ENCODE assay signal across 15 cellular contexts in the genomic region with DNA sequence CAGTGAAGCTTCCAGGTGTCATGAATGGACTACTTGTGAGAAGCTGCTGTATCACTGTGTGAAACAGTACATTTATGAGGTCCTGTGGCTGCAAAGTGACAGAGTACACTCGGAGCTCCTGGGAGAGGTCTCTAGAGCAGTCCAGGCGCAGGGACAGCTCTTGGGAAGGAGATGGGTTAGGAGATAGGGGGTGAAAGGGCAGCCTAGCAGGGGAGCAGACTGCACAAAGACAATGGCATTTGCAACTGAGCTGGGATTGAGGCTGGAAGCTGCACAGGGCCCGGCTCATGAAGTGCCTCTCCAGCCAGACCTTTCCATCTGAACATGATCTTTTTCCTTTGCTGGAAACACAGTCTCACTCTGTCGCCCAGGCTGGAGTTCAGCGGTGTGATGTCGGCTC.
A peak's percentile ranks its signal among the peaks of the same experiment; 100 is the strongest.
DNase-seq lines count a peak whose midpoint lies in the region; ATAC-seq and TF ChIP-seq lines count a peak whose summit lies in the region.
"Had no signal": no experiment of that assay in that cellular context is flagged by ENCODE, and none has a peak within 500 bp of the region (broad histone marks: within the 10 kb centered on the region; RNA-seq: fewer than 3 reads in every experiment).

No MANE protein-coding gene starts in this region.

- H3K27ac Mint-ChIP-seq in T-helper 17 cell (no peak overlapping the region), neural crest cell (ENCODE audit: unreplicated experiment) (peak overlapping the region; percentile 84), type B pancreatic cell (peak overlapping the region; percentile 47), MCF 10A (ENCODE audit: low read depth, unreplicated experiment) (no peak overlapping the region)
- H3K27ac Mint-ChIP-seq: B cell, CD14-positive monocyte had no signal

- ATAC-seq in T-helper 17 cell, result no peak
- ATAC-seq: HCT116 had no signal

- BruUV-seq in MCF 10A (replicated peaks; lab: Mats Ljungman, UMichigan), result no TSS peak

- intact Hi-C loops in MCF 10A (cut with micrococcal nuclease), result no loop called here

- H3K4me1 Mint-ChIP-seq in T-helper 17 cell, result peaks cover 2% of the 10 kb centered on the region
- H3K4me1 Mint-ChIP-seq in neural crest cell, result peaks cover 55% of the 10 kb centered on the region
- peaks cover 16% of the 10 kb centered on the region for H3K4me1 Mint-ChIP-seq in type B pancreatic cell (ENCODE audit: unreplicated experiment)
- H3K4me1 Mint-ChIP-seq in MCF 10A (ENCODE audit: insufficient read depth, unreplicated experiment), result peaks cover 4% of the 10 kb centered on the region
- H3K4me1 Mint-ChIP-seq: CD14-positive monocyte; CD8-positive, alpha-beta memory T cell had no signal

- TF ChIP-seq CTCF in neural crest cell (conservative IDR thresholded peaks at IDR 0.05) (no peak), type B pancreatic cell (conservative IDR thresholded peaks at IDR 0.05) (no peak), MCF 10A (IDR thresholded peaks at IDR 0.05; ENCODE audit: unreplicated experiment) (no peak)

- DNase-seq in ELF-1 (ENCODE audit: low read depth, low spot score) (peak; percentile 57), T-helper 17 cell (no peak), neural crest cell (ENCODE audit: low read depth, low spot score) (no peak), type B pancreatic cell (ENCODE audit: extremely low spot score, unreplicated experiment) (no peak), CD1c-positive myeloid dendritic cell (ENCODE audit: extremely low spot score) (no peak), MCF 10A (ENCODE audit: unreplicated experiment) (no peak)
- DNase-seq in stimulated activated CD4-positive, alpha-beta T cell treated with anti-CD3 and anti-CD28 coated beads, Interleukin-4, amount 100 ng/mL, for 24 hours, result no peak
- DNase-seq: Caco-2; CD8-positive, alpha-beta memory T cell; DND-41; GF-D8; IMR-90 had no signal

- POLR2A ChIA-PET in MCF 10A (lab: Yijun Ruan, JAX), result no interaction called here

- CTCF ChIA-PET in MCF 10A (lab: Yijun Ruan, JAX), result no interaction called here

- H3K27me3 Mint-ChIP-seq in T-helper 17 cell, result peaks cover 25% of the 10 kb centered on the region
- H3K27me3 Mint-ChIP-seq in neural crest cell (ENCODE audit: low read depth), result no peaks in the 10 kb centered on the region
- peaks cover 7% of the 10 kb centered on the region for H3K27me3 Mint-ChIP-seq in type B pancreatic cell
- H3K27me3 Mint-ChIP-seq in MCF 10A (ENCODE audit: insufficient read depth, unreplicated experiment), result no peaks in the 10 kb centered on the region

- no peaks in the 10 kb centered on the region for H3K9me3 Mint-ChIP-seq in neural crest cell
- H3K9me3 Mint-ChIP-seq in type B pancreatic cell, result no peaks in the 10 kb centered on the region
- no peaks in the 10 kb centered on the region for H3K9me3 Mint-ChIP-seq in MCF 10A (ENCODE audit: unreplicated experiment)
- H3K9me3 Mint-ChIP-seq: CD14-positive monocyte; CD8-positive, alpha-beta memory T cell had no signal

- H3K4me3 Mint-ChIP-seq in T-helper 17 cell (peak overlapping the region; percentile 36), neural crest cell (no peak overlapping the region), type B pancreatic cell (no peak overlapping the region), MCF 10A (ENCODE audit: unreplicated experiment) (no peak overlapping the region)
- H3K4me3 Mint-ChIP-seq: B cell; CD14-positive monocyte; CD8-positive, alpha-beta memory T cell had no signal

- H3K36me3 Mint-ChIP-seq in T-helper 17 cell (ENCODE audit: low read depth), result peaks cover 7% of the 10 kb centered on the region
- H3K36me3 Mint-ChIP-seq in neural crest cell (ENCODE audit: low read depth), result no peaks in the 10 kb centered on the region
- H3K36me3 Mint-ChIP-seq in type B pancreatic cell, result no peaks in the 10 kb centered on the region
- no peaks in the 10 kb centered on the region for H3K36me3 Mint-ChIP-seq in MCF 10A (ENCODE audit: insufficient read depth, unreplicated experiment)
- H3K36me3 Mint-ChIP-seq: CD14-positive monocyte; CD8-positive, alpha-beta memory T cell had no signal

- no peaks in the 10 kb centered on the region for H3K9me3 ChIP-seq in T-helper 17 cell (ENCODE audit: control insufficient read depth, low read length, poor library complexity, severe bottlenecking)
- H3K9me3 ChIP-seq: Caco-2 had no signal

Comparison
In these comparisons a context has a peak if more than half of its experiments do, and no peak if none do; other contexts are left out.
1. H3K27ac Mint-ChIP-seq: peak in neural crest cell (single experiment) and type B pancreatic cell (single experiment); none in T-helper 17 cell (single experiment) and MCF 10A (single experiment).